In genomic region chr2:171161425-171162289, GRCh38 we compare ENCODE assay signal across 1 cellular context.
TF ChIP-seq lines count a peak whose summit lies in the region.

No MANE protein-coding gene starts in this region.

TF ChIP-seq in K562, 482 proteins besides CTCF, POLR2A, EP300 and RAD21 (continued from another document and continues in another):
- TF ChIP-seq RBM22 (IDR thresholded peaks at IDR 0.05; ENCODE audit: low read depth, low read length, poor library complexity, severe bottlenecking) (no peak), GABPA (tag; conservative IDR thresholded peaks at IDR 0.05; ENCODE audit: low read depth) (no peak), XRCC5 (IDR thresholded peaks at IDR 0.05; ENCODE audit: low read depth, low read length) (no peak), ZNF398 (CRISPR knock-in tag; IDR thresholded peaks at IDR 0.05) (no peak), ZC3H8 (IDR thresholded peaks at IDR 0.05) (no peak), SMARCC2 (IDR thresholded peaks at IDR 0.05; ENCODE audit: low read depth) (no peak), POLR3G (IDR thresholded peaks at IDR 0.05; ENCODE audit: extremely low read depth, insufficient read length, insufficient replicate concordance) (no peak), TBP (optimal IDR thresholded peaks at IDR 0.05; ENCODE audit: low read depth, low read length) (no peak), PPARD (CRISPR knock-in tag; IDR thresholded peaks at IDR 0.05) (no peak), CXXC5 (CRISPR knock-in tag; IDR thresholded peaks at IDR 0.05) (no peak), TAF7 (tag; IDR thresholded peaks at IDR 0.05) (no peak), ZNF699 (CRISPR knock-in tag; IDR thresholded peaks at IDR 0.05; ENCODE audit: insufficient replicate concordance) (no peak), RNF219 (CRISPR knock-in tag; IDR thresholded peaks at IDR 0.05) (no peak), ZNF146 (CRISPR knock-in tag; IDR thresholded peaks at IDR 0.05; ENCODE audit: unreplicated experiment) (no peak), KAT7 (CRISPR knock-in tag; IDR thresholded peaks at IDR 0.05; ENCODE audit: borderline replicate concordance) (no peak; the same call in 1 of the 2 replicates), CBX1 (IDR thresholded peaks at IDR 0.05; ENCODE audit: low read depth) (no peak), CREB3L1 (IDR thresholded peaks at IDR 0.05; ENCODE audit: borderline replicate concordance, low read depth) (no peak), MYC (IDR thresholded peaks at IDR 0.05; ENCODE audit: low read depth, low read length) (0 out of 2 replicates have a peak, but pooled peaks have one; percentile 9), MYC (CRISPR knock-in tag; IDR thresholded peaks at IDR 0.05; ENCODE audit: borderline replicate concordance, low read depth) (no peak), GTF2A2 (tag; IDR thresholded peaks at IDR 0.05) (no peak), ZNF324 (CRISPR knock-in tag; IDR thresholded peaks at IDR 0.05) (no peak), ETV1 (tag; conservative IDR thresholded peaks at IDR 0.05; ENCODE audit: low read depth) (no peak), ZNF445 (CRISPR knock-in tag; IDR thresholded peaks at IDR 0.05; ENCODE audit: low read depth) (no peak), ERF (CRISPR knock-in tag; IDR thresholded peaks at IDR 0.05) (no peak), TCF7L2 (IDR thresholded peaks at IDR 0.05; ENCODE audit: low read depth, low read length) (no peak), KLF1 (tag; IDR thresholded peaks at IDR 0.05) (no peak), ID3 (CRISPR knock-in tag; IDR thresholded peaks at IDR 0.05) (no peak), ID3 (tag; IDR thresholded peaks at IDR 0.05) (no peak), DLX4 (CRISPR knock-in tag; IDR thresholded peaks at IDR 0.05) (no peak), UBTF (IDR thresholded peaks at IDR 0.05; ENCODE audit: borderline replicate concordance in 1 of 2, low read depth in 2 of 2, low read length in 2 of 2) (no peak), PBX2 (CRISPR knock-in tag; IDR thresholded peaks at IDR 0.05; ENCODE audit: low read depth) (no peak), PBX2 (tag; conservative IDR thresholded peaks at IDR 0.05; ENCODE audit: low read depth) (no peak), ZNF766 (CRISPR knock-in tag; conservative IDR thresholded peaks at IDR 0.05) (no peak; the same call in 1 of the 2 replicates), MAZ (CRISPR knock-in tag; conservative IDR thresholded peaks at IDR 0.05 in 1 of 2, IDR thresholded peaks at IDR 0.05 in 1 of 2) (no peak; a peak in 1 of 4 replicates), RFX7 (CRISPR knock-in tag; IDR thresholded peaks at IDR 0.05) (no peak), ZNF655 (CRISPR knock-in tag; IDR thresholded peaks at IDR 0.05) (no peak), RBM14 (IDR thresholded peaks at IDR 0.05; ENCODE audit: borderline replicate concordance, insufficient read depth, low read depth, low read length) (no peak), ZNF318 (IDR thresholded peaks at IDR 0.05; ENCODE audit: borderline replicate concordance in 1 of 2, low read depth in 1 of 2) (no peak), ZFP1 (CRISPR knock-in tag; IDR thresholded peaks at IDR 0.05) (no peak)
